Comparison of ENCODE assay signal across 9 cellular contexts in genomic region chr19:3095375-3096191, GRCh38. TPM values are rescaled to one million over a fixed set of nuclear protein-coding genes. Genes with fewer than 3 reads are reported as not detected.
A peak's percentile ranks its signal among the peaks of the same experiment; 100 is the strongest.
DNase-seq lines count a peak whose midpoint lies in the region; ATAC-seq and TF ChIP-seq lines count a peak whose summit lies in the region.
"Had no signal": no experiment of that assay in that cellular context is flagged by ENCODE, and none has a peak within 500 bp of the region (broad histone marks: within the 10 kb centered on the region; RNA-seq: fewer than 3 reads in every experiment).

No MANE protein-coding gene starts in this region.

- H3K4me1 Mint-ChIP-seq in T-helper 1 cell treated with Interleukin-12 subunit alpha and Interleukin-12 subunit beta and Interleukin-4 antibody, amounts not matched to agents 30 μg/mL and 1 μg/mL, for 36 hours (ENCODE audit: low read depth) = peaks cover 14% of the 10 kb centered on the region
- peaks cover 41% of the 10 kb centered on the region for H3K4me1 Mint-ChIP-seq in brain

- peaks cover 2% of the 10 kb centered on the region for H3K79me1 ChIP-seq in mesenchymal stem cell (replicated peaks; ENCODE audit: low read length, poor library complexity, severe bottlenecking)

- H3K9ac ChIP-seq in mesenchymal stem cell (ENCODE audit: low read length) = peak overlapping the region; percentile 95

- no peak overlapping the region for H2AK5ac ChIP-seq in mesenchymal stem cell (ENCODE audit: low read length, severe bottlenecking)

- no peaks in the 10 kb centered on the region for H3K36me3 Mint-ChIP-seq in T-helper 1 cell treated with Interleukin-12 subunit alpha and Interleukin-12 subunit beta and Interleukin-4 antibody, amounts not matched to agents 30 μg/mL and 1 μg/mL, for 36 hours (ENCODE audit: low read depth)
- no peaks in the 10 kb centered on the region for H3K36me3 Mint-ChIP-seq in brain

- no peak overlapping the region for H4K91ac ChIP-seq in mesenchymal stem cell (ENCODE audit: low read length)

- peaks cover 35% of the 10 kb centered on the region for H3K27me3 Mint-ChIP-seq in T-helper 1 cell treated with Interleukin-12 subunit alpha and Interleukin-12 subunit beta and Interleukin-4 antibody, amounts not matched to agents 30 μg/mL and 1 μg/mL, for 36 hours (ENCODE audit: low read depth)
- H3K27me3 Mint-ChIP-seq in brain = peaks cover 4% of the 10 kb centered on the region

- no peaks in the 10 kb centered on the region for H3K9me3 Mint-ChIP-seq in T-helper 1 cell treated with Interleukin-12 subunit alpha and Interleukin-12 subunit beta and Interleukin-4 antibody, amounts not matched to agents 30 μg/mL and 1 μg/mL, for 36 hours
- H3K9me3 Mint-ChIP-seq in brain = no peaks in the 10 kb centered on the region

- ATAC-seq in GM19397 (IDR thresholded peaks at IDR 0.05; ENCODE audit: unreplicated experiment) = no peak

- peak; percentile 52 for DNase-seq in GM06990 (ENCODE audit: extremely low read depth, insufficient read length)
- DNase-seq in mesenchymal stem cell = peak; percentile 38
- no peak for DNase-seq in stomach
- DNase-seq in NCI-H1417 treated with DMSO at 0.1 percent for 48 hours (lab: John Stamatoyannopoulos, UW) = no peak
- no peak for DNase-seq in retina

- TF ChIP-seq POLR2A in stomach (IDR thresholded peaks at IDR 0.05) = no peak

- peak overlapping the region in 1 of 2 experiments; percentile 91 for H3K14ac ChIP-seq in mesenchymal stem cell (ENCODE audit: low read length in 2 of 2)

- no peak overlapping the region for H4K8ac ChIP-seq in mesenchymal stem cell (ENCODE audit: low read length)

- 9% methylated on average over 31 of the region's 32 CpGs for WGBS in mesenchymal stem cell
- 6 to 13% (median 7%) methylated on average over 31 to 32 of the region's 32 CpGs for WGBS in stomach, 5 donors

- intact Hi-C loops in stomach (cut with DNase I; ENCODE audit: low total_unique reads) = no loop called here

- peak overlapping the region in 1 of 2 experiments; percentile 80 for H3K18ac ChIP-seq in mesenchymal stem cell (ENCODE audit: low read depth in 1 of 2, low read length in 2 of 2)

- TF ChIP-seq EP300 in stomach (IDR thresholded peaks at IDR 0.05) = no peak

- H2BK5ac ChIP-seq in mesenchymal stem cell (ENCODE audit: low read depth, low read length, poor library complexity, severe bottlenecking) = no peak overlapping the region

- H2BK120ac ChIP-seq in mesenchymal stem cell (ENCODE audit: low read depth, low read length) = no peak overlapping the region

- H3K4me1 ChIP-seq in mesenchymal stem cell (ENCODE audit: control insufficient read depth, insufficient read depth, low read depth, low read length) = peaks cover 50% of the 10 kb centered on the region
- peaks cover 49 to 64% (median 61%) of the 10 kb centered on the region in 4 donors for H3K4me1 ChIP-seq in stomach

- TF ChIP-seq CTCF in GM06990 (IDR thresholded peaks at IDR 0.05; ENCODE audit: insufficient read depth, low read length, poor library complexity, severe bottlenecking) = no peak
- TF ChIP-seq CTCF in brain (conservative IDR thresholded peaks at IDR 0.05) = no peak
- TF ChIP-seq CTCF in stomach (IDR thresholded peaks at IDR 0.05) = no peak

- H3K27ac Mint-ChIP-seq in T-helper 1 cell treated with Interleukin-12 subunit alpha and Interleukin-12 subunit beta and Interleukin-4 antibody, amounts not matched to agents 30 μg/mL and 1 μg/mL, for 36 hours = no peak overlapping the region
- peak overlapping the region; percentile 36 to 84 (median 71) for H3K27ac Mint-ChIP-seq in brain

- H3K4me2 ChIP-seq in mesenchymal stem cell (ENCODE audit: low read length, poor library complexity, severe bottlenecking) = peak overlapping the region; percentile 74

- no peak overlapping the region for H2AFZ ChIP-seq in mesenchymal stem cell (ENCODE audit: low read depth, low read length)

- H3K23ac ChIP-seq in mesenchymal stem cell (ENCODE audit: low read length in 2 of 2) = peak overlapping the region in 1 of 2 experiments; percentile 9

- peak overlapping the region; percentile 67 for H3K4me3 ChIP-seq in GM06990 (replicated peaks; ENCODE audit: low read depth, low read length)
- H3K4me3 ChIP-seq in mesenchymal stem cell (ENCODE audit: insufficient read depth in 1 of 2, low read depth in 1 of 2, low read length in 2 of 2) = peak overlapping the region; percentile 95 to 98
- peak overlapping the region; percentile 74 to 98 (median 93) for H3K4me3 ChIP-seq in stomach

- no peaks in the 10 kb centered on the region for H3K9me3 ChIP-seq in mesenchymal stem cell (ENCODE audit: control insufficient read depth, low read length)
- H3K9me3 ChIP-seq in stomach = no peaks in the 10 kb centered on the region

- H3K4ac ChIP-seq in mesenchymal stem cell (ENCODE audit: low read depth in 1 of 2, low read length in 2 of 2) = peak overlapping the region in 1 of 2 experiments; percentile 94

- no peaks in the 10 kb centered on the region for H3K27me3 ChIP-seq in GM06990 (replicated peaks; ENCODE audit: control insufficient read depth, insufficient read depth, low read length)
- no peaks in the 10 kb centered on the region for H3K27me3 ChIP-seq in mesenchymal stem cell (ENCODE audit: control insufficient read depth in 1 of 2, insufficient read depth in 1 of 2, low read length in 2 of 2)
- peaks cover 0 to 33% (median 0%) of the 10 kb centered on the region in 3 donors for H3K27me3 ChIP-seq in stomach

- H3K36me3 ChIP-seq in GM06990 (ENCODE audit: control insufficient read depth, insufficient read depth, low read length) (no peaks in the 10 kb centered on the region), mesenchymal stem cell (ENCODE audit: control insufficient read depth in 1 of 2, insufficient read depth in 2 of 2, low read depth in 1 of 2, low read length in 2 of 2) (peaks cover 0 to 16% of the 10 kb centered on the region in 2 experiments), stomach (no peaks in the 10 kb centered on the region)

- H2BK12ac ChIP-seq in mesenchymal stem cell (ENCODE audit: low read length in 2 of 2) = peak overlapping the region in 1 of 2 experiments; percentile 32

- H2BK15ac ChIP-seq in mesenchymal stem cell (ENCODE audit: low read depth, poor library complexity, severe bottlenecking) = no peak overlapping the region

- peak overlapping the region; percentile 45 for H3K4me3 Mint-ChIP-seq in T-helper 1 cell treated with Interleukin-12 subunit alpha and Interleukin-12 subunit beta and Interleukin-4 antibody, amounts not matched to agents 30 μg/mL and 1 μg/mL, for 36 hours
- H3K4me3 Mint-ChIP-seq in brain = peak overlapping the region; percentile 85 to 94 (median 85)

- no peak overlapping the region for H3K27ac ChIP-seq in mesenchymal stem cell (ENCODE audit: low read length, poor library complexity, severe bottlenecking)
- peak overlapping the region; percentile 63 to 87 (median 83) for H3K27ac ChIP-seq in stomach

RNA-seq across cellular contexts. Expression of gene GNA11, which starts 1.4 kb away (rescaled TPM):
- 130 TPM for polyA plus RNA-seq in brain (ENCODE audit: insufficient read depth, low read depth, low replicate concordance)
- 49.8 TPM for polyA plus RNA-seq in mesenchymal stem cell (2013, experiment 1 of 2)
- polyA plus RNA-seq in mesenchymal stem cell (2013, experiment 2 of 2) = 49.0 TPM
- 100 to 1,000 TPM in 1 of 5 donors, 10 to 100 TPM in 4; 40.6 to 204 (median 63.4) TPM for total RNA-seq in stomach
- 10 to 100 TPM; 18.9 to 31.3 (median 25.5) TPM for polyA plus RNA-seq in stomach

RNA-seq across cellular contexts. Expression of gene TLE5, which starts 33.3 kb away (rescaled TPM):
- polyA plus RNA-seq in brain (ENCODE audit: insufficient read depth, low read depth, low replicate concordance) = 1,738 TPM
- polyA plus RNA-seq in mesenchymal stem cell (2013, experiment 1 of 2) = 329 TPM
- 321 TPM for polyA plus RNA-seq in mesenchymal stem cell (2013, experiment 2 of 2)
- 100 to 1,000 TPM; 126 to 386 (median 264) TPM for total RNA-seq in stomach
- polyA plus RNA-seq in stomach = 100 to 1,000 TPM; 470 to 688 (median 669) TPM

RNA-seq across cellular contexts. Expression of gene GNA15, which starts 40.2 kb away (rescaled TPM):
- polyA plus RNA-seq in brain (ENCODE audit: insufficient read depth, low read depth, low replicate concordance) (2.3 TPM), stomach (10 to 100 TPM in 1 of 3 donors, 1 to 10 TPM in 2; 4.9 to 15.1 (median 7.8) TPM)
- 0.03 TPM for polyA plus RNA-seq in mesenchymal stem cell (2013, experiment 1 of 2)
- polyA plus RNA-seq in mesenchymal stem cell (2013, experiment 2 of 2) = 0.03 TPM
- 1 to 10 TPM in 2 of 5 donors, under 1 TPM in 1, not detected in 2; 0.45 to 4.8 (median 4.5) TPM for total RNA-seq in stomach
- total RNA-seq: M059J had no signal

Comparison
In these comparisons a context has a peak if more than half of its experiments do, and no peak if none do; other contexts are left out.
1. DNase-seq: peak in GM06990 (single experiment) and mesenchymal stem cell (single experiment); none in stomach (single experiment), NCI-H1417 treated with DMSO at 0.1 percent for 48 hours (single experiment) and retina (single experiment).
2. Peak in every context shown above with its lines, with median percentiles within 50 percentile points of each other: H3K4me3 ChIP-seq.